In genomic region chr2:240157147-240157470, GRCh38 we compare ENCODE assay signal across 25 cellular contexts. TPM values are rescaled to one million over a fixed set of nuclear protein-coding genes. Genes with fewer than 3 reads are reported as not detected.
"Had no signal": no experiment of that assay in that cellular context is flagged by ENCODE, and none has a peak within 500 bp of the region (broad histone marks: within the 10 kb centered on the region; RNA-seq: fewer than 3 reads in every experiment).

No MANE protein-coding gene starts in this region.

- H3K27ac ChIP-seq: left ventricle myocardium inferior, tibial nerve had no signal

- H3K36me3 Mint-ChIP-seq: activated naive CD8-positive, alpha-beta T cell treated with anti-CD3 and anti-CD28 coated beads, Interleukin-2, amount 10 ng/mL, durations not matched to agents 7 days and 5 days; WTC11 had no signal

- H3K4me3 ChIP-seq: left ventricle myocardium inferior, tibial nerve had no signal

- H3K36me3 ChIP-seq: left ventricle myocardium inferior, tibial nerve had no signal

- H3K4me1 ChIP-seq: left ventricle myocardium inferior, tibial nerve had no signal

- H3K9me3 ChIP-seq: left ventricle myocardium inferior had no signal

- H3K4me1 Mint-ChIP-seq: activated naive CD8-positive, alpha-beta T cell treated with anti-CD3 and anti-CD28 coated beads, Interleukin-2, amount 10 ng/mL, durations not matched to agents 7 days and 5 days; activated T-helper 17 cell treated with anti-CD3 and anti-CD28 coated beads, Interleukin-2, amount 50 U/mL, for 72 hours had no signal

- H3K4me3 Mint-ChIP-seq: activated naive CD8-positive, alpha-beta T cell treated with anti-CD3 and anti-CD28 coated beads, Interleukin-2, amount 10 ng/mL, durations not matched to agents 7 days and 5 days; activated T-cell treated with anti-CD3 and anti-CD28 coated beads, Interleukin-2, amount 50 U/mL, for 24 hours; activated T-helper 17 cell treated with anti-CD3 and anti-CD28 coated beads, Interleukin-2, amount 50 U/mL, for 72 hours; nephron; stimulated activated naive CD8-positive, alpha-beta T cell treated with anti-CD3 and anti-CD28 coated beads, Interleukin-15, Interleukin-2, amounts not matched to agents 100 ng/mL and 50 ng/mL, for 24 hours; WTC11 had no signal

- DNase-seq: activated CD8-positive, alpha-beta memory T cell treated with anti-CD3 and anti-CD28 coated beads for 24 hours; activated CD8-positive, alpha-beta memory T cell treated with anti-CD3 and anti-CD28 coated beads, Interleukin-2, amount 50 U/mL, for 4 hours; activated naive CD4-positive, alpha-beta T cell; activated naive CD8-positive, alpha-beta T cell treated with anti-CD3 and anti-CD28 coated beads, Interleukin-2, amount 10 ng/mL, durations not matched to agents 7 days and 5 days; activated T-cell treated with anti-CD3 and anti-CD28 coated beads, Interleukin-2, amount 50 U/mL, for 24 hours; amniotic stem cell; effector memory CD4-positive, alpha-beta T cell; foreskin melanocyte; glutamatergic neuron; hippocampal formation; left ventricle myocardium inferior; midbrain; nucleus accumbens; stimulated activated CD4-positive, alpha-beta T cell treated with anti-CD3 and anti-CD28 coated beads, Interleukin-4, amount 100 ng/mL, for 4 hours; substantia nigra; T-helper 9 cell had no signal

- H3K27ac Mint-ChIP-seq: activated naive CD8-positive, alpha-beta T cell treated with anti-CD3 and anti-CD28 coated beads, Interleukin-2, amount 10 ng/mL, durations not matched to agents 7 days and 5 days; activated T-cell treated with anti-CD3 and anti-CD28 coated beads, Interleukin-2, amount 50 U/mL, for 24 hours; activated T-helper 17 cell treated with anti-CD3 and anti-CD28 coated beads, Interleukin-2, amount 50 U/mL, for 72 hours; nephron; stimulated activated naive CD8-positive, alpha-beta T cell treated with anti-CD3 and anti-CD28 coated beads, Interleukin-15, Interleukin-2, amounts not matched to agents 100 ng/mL and 50 ng/mL, for 24 hours; WTC11 had no signal

- H3K9me3 Mint-ChIP-seq: activated naive CD8-positive, alpha-beta T cell treated with anti-CD3 and anti-CD28 coated beads, Interleukin-2, amount 10 ng/mL, durations not matched to agents 7 days and 5 days; activated T-cell treated with anti-CD3 and anti-CD28 coated beads, Interleukin-2, amount 50 U/mL, for 24 hours; activated T-helper 17 cell treated with anti-CD3 and anti-CD28 coated beads, Interleukin-2, amount 50 U/mL, for 72 hours; stimulated activated naive CD8-positive, alpha-beta T cell treated with anti-CD3 and anti-CD28 coated beads, Interleukin-15, Interleukin-2, amounts not matched to agents 100 ng/mL and 50 ng/mL, for 24 hours; WTC11 had no signal

- ATAC-seq: activated T-helper 17 cell treated with anti-CD3 and anti-CD28 coated beads, Interleukin-2, amount 50 U/mL, for 72 hours; esophagus mucosa; WTC11 had no signal

RNA-seq across cellular contexts. Expression of gene OTOS, which starts 16.7 kb away (rescaled TPM):
- total RNA-seq: activated naive CD8-positive, alpha-beta T cell treated with anti-CD3 and anti-CD28 coated beads, Interleukin-2, amount 10 ng/mL, durations not matched to agents 7 days and 5 days; activated T-helper 17 cell treated with anti-CD3 and anti-CD28 coated beads, Interleukin-2, amount 50 U/mL, for 72 hours; cardiac septum; dermis microvascular lymphatic vessel endothelial cell; esophagus mucosa; left ventricle myocardium inferior; T-helper 1 cell treated with Interleukin-12 subunit alpha and Interleukin-12 subunit beta and Interleukin-4 antibody, amounts not matched to agents 30 ng/mL and 1 ng/mL, for 36 hours; tibial nerve; WTC11 had no signal
